In genomic region chr7:26627871-26628270, GRCh38 we compare ENCODE assay signal across 18 cellular contexts.
DNase-seq lines count a peak whose midpoint lies in the region; ATAC-seq, FAIRE-seq and TF ChIP-seq lines count a peak whose summit lies in the region.
"Had no signal": no experiment of that assay in that cellular context is flagged by ENCODE, and none has a peak within 500 bp of the region (broad histone marks: within the 10 kb centered on the region; RNA-seq: fewer than 3 reads in every experiment).

No MANE protein-coding gene starts in this region.

- WGBS in spleen, 5 donors = 64 to 84% (median 80%) methylated on average over 11 to 12 of the region's 12 CpGs

- TF ChIP-seq CTCF in kidney (IDR thresholded peaks at IDR 0.05; ENCODE audit: borderline replicate concordance, extremely low read depth, insufficient read depth) (no peak), spleen (IDR thresholded peaks at IDR 0.05 in 8 of 11, conservative IDR thresholded peaks at IDR 0.05 in 3 of 11) (no peak)

- H3K9ac ChIP-seq in kidney (ENCODE audit: low read length in 2 of 2) = no peak overlapping the region

- no peaks in the 10 kb centered on the region for H3K9me3 ChIP-seq in kidney (ENCODE audit: control insufficient read depth in 1 of 2, low read length in 2 of 2)
- H3K9me3 ChIP-seq in spleen = no peaks in the 10 kb centered on the region
- H3K9me3 ChIP-seq: sigmoid colon had no signal

- H3K27ac Mint-ChIP-seq in immature natural killer cell = no peak overlapping the region
- H3K27ac Mint-ChIP-seq: activated T-helper 1 cell treated with anti-CD3 and anti-CD28 coated beads, Interleukin-12 subunit alpha, Interleukin-12 subunit beta, Interleukin-2, Interleukin-4 antibody, amounts not matched to agents 30 ng/mL and 10 ng/mL and 1 ng/mL, durations not matched to agents 14 hours and 24 hours and 36 hours; CD8-positive, alpha-beta T cell; mesothelial cell of epicardium; T-helper 17 cell had no signal

- FAIRE-seq in kidney (lab: Jason Lieb, UNC) = no peak
- FAIRE-seq: HTR-8/SVneo had no signal

- no peak overlapping the region for H3K27ac ChIP-seq in kidney (ENCODE audit: low read depth in 2 of 2, low read length in 2 of 2)
- H3K27ac ChIP-seq in spleen = no peak overlapping the region
- H3K27ac ChIP-seq: hepatocyte, sigmoid colon had no signal

- DNase-seq in COR-L47 (lab: John Stamatoyannopoulos, UW) (peak; percentile 13), NCI-H1417 treated with DMSO at 0.1 percent for 48 hours (lab: John Stamatoyannopoulos, UW) (peak; percentile 19), NCI-H510A treated with DMSO at 0.1 percent for 48 hours (lab: John Stamatoyannopoulos, UW) (peak; percentile 89), kidney (peak; percentile 68), spleen (no peak), immature natural killer cell (no peak)
- DNase-seq: ACHN; CD8-positive, alpha-beta T cell; NCI-H2171; sigmoid colon; stimulated activated CD4-positive, alpha-beta T cell treated with anti-CD3 and anti-CD28 coated beads, Interleukin-2, amount 100 ng/mL, for 48 hours; T-helper 17 cell had no signal

- ATAC-seq in HG02588 (IDR thresholded peaks at IDR 0.05; ENCODE audit: unreplicated experiment) = no peak
- ATAC-seq in GM19467 (IDR thresholded peaks at IDR 0.05; ENCODE audit: unreplicated experiment) = no peak
- ATAC-seq: CD8-positive, alpha-beta T cell; T-helper 17 cell had no signal

- H3K27me3 Mint-ChIP-seq in immature natural killer cell (ENCODE audit: low read depth in 3 of 3) = peaks cover 1 to 4% (median 2%) of the 10 kb centered on the region in 3 donors

- TF ChIP-seq POLR2A in spleen (IDR thresholded peaks at IDR 0.05) = no peak

- intact Hi-C loops in kidney (cut with DNase I) (no loop called here), spleen (cut with DNase I; ENCODE audit: low total_unique reads) (no loop called here)

- H3K36me3 ChIP-seq in kidney (ENCODE audit: control insufficient read depth in 1 of 2, insufficient read depth in 2 of 2, low read length in 2 of 2) = no peaks in the 10 kb centered on the region
- no peaks in the 10 kb centered on the region for H3K36me3 ChIP-seq in spleen
- H3K36me3 ChIP-seq: sigmoid colon had no signal

- no peaks in the 10 kb centered on the region for H3K4me1 ChIP-seq in kidney (ENCODE audit: control insufficient read depth in 1 of 2, insufficient read depth in 1 of 2, low read depth in 1 of 2, low read length in 2 of 2)
- H3K4me1 ChIP-seq in spleen = no peaks in the 10 kb centered on the region
- H3K4me1 ChIP-seq: sigmoid colon had no signal

- H3K4me3 ChIP-seq in kidney (ENCODE audit: low read length in 2 of 2) (no peak overlapping the region), spleen (no peak overlapping the region)
- H3K4me3 ChIP-seq: hepatocyte, sigmoid colon had no signal

- H3K4me1 Mint-ChIP-seq in immature natural killer cell = no peaks in the 10 kb centered on the region
- H3K4me1 Mint-ChIP-seq: mesothelial cell of epicardium, T-helper 17 cell had no signal

- peaks cover 0 to 4% (median 0%) of the 10 kb centered on the region in 3 donors for H3K36me3 Mint-ChIP-seq in immature natural killer cell
- H3K36me3 Mint-ChIP-seq: CD8-positive, alpha-beta T cell; mesothelial cell of epicardium had no signal

- H3K27me3 ChIP-seq in spleen (replicated peaks in 1 of 7) = no peaks in the 10 kb centered on the region
- H3K27me3 ChIP-seq: hepatocyte, sigmoid colon had no signal

- no peak overlapping the region for H3K4me3 Mint-ChIP-seq in immature natural killer cell
- H3K4me3 Mint-ChIP-seq: activated T-helper 1 cell treated with anti-CD3 and anti-CD28 coated beads, Interleukin-12 subunit alpha, Interleukin-12 subunit beta, Interleukin-2, Interleukin-4 antibody, amounts not matched to agents 30 ng/mL and 10 ng/mL and 1 ng/mL, durations not matched to agents 14 hours and 24 hours and 36 hours; CD8-positive, alpha-beta T cell; mesothelial cell of epicardium; T-helper 17 cell had no signal

- H3K9me3 Mint-ChIP-seq in immature natural killer cell = no peaks in the 10 kb centered on the region
- H3K9me3 Mint-ChIP-seq: activated T-helper 1 cell treated with anti-CD3 and anti-CD28 coated beads, Interleukin-12 subunit alpha, Interleukin-12 subunit beta, Interleukin-2, Interleukin-4 antibody, amounts not matched to agents 30 ng/mL and 10 ng/mL and 1 ng/mL, durations not matched to agents 14 hours and 24 hours and 36 hours; CD8-positive, alpha-beta T cell had no signal

Comparison
In these comparisons a context has a peak if more than half of its experiments do, and no peak if none do; other contexts are left out.
1. DNase-seq: peak in COR-L47 (single experiment), NCI-H1417 treated with DMSO at 0.1 percent for 48 hours (single experiment), NCI-H510A treated with DMSO at 0.1 percent for 48 hours (single experiment) and kidney (single experiment); none in spleen (single experiment) and immature natural killer cell (0 of 3).